ENCODE assay signal across 1 cellular context in genomic region chr1:154614247-154614646, GRCh38.
TF ChIP-seq lines count a peak whose summit lies in the region.

No MANE protein-coding gene starts in this region.

TF ChIP-seq in HCT116, 20 proteins besides CTCF, POLR2A, EP300 and RAD21:
- no peak for TF ChIP-seq EGR1 (IDR thresholded peaks at IDR 0.05; ENCODE audit: low read depth)
- no peak for TF ChIP-seq SIN3A (IDR thresholded peaks at IDR 0.05; ENCODE audit: low read depth)
- no peak for TF ChIP-seq YY1 (IDR thresholded peaks at IDR 0.05; ENCODE audit: extremely low read depth, insufficient replicate concordance, low read depth, low read length)
- TF ChIP-seq CEBPB (IDR thresholded peaks at IDR 0.05; ENCODE audit: low read depth) = no peak
- no peak for TF ChIP-seq ATF3 (IDR thresholded peaks at IDR 0.05)
- TF ChIP-seq FOSL1 (IDR thresholded peaks at IDR 0.05; ENCODE audit: low read depth) = no peak
- no peak for TF ChIP-seq EZH2 (IDR thresholded peaks at IDR 0.05)
- TF ChIP-seq JUND (IDR thresholded peaks at IDR 0.05) = no peak
- no peak for TF ChIP-seq ZFX (IDR thresholded peaks at IDR 0.05)
- no peak for TF ChIP-seq CBX3 (IDR thresholded peaks at IDR 0.05; ENCODE audit: low read depth)
- no peak for TF ChIP-seq MAX (IDR thresholded peaks at IDR 0.05)
- no peak for TF ChIP-seq ZNF274 (IDR thresholded peaks at IDR 0.05; ENCODE audit: low read depth, low read length)
